Comparison of ENCODE assay signal across 28 cellular contexts in genomic region chr1:3929122-3929521, GRCh38.
"Had no signal": no experiment of that assay in that cellular context is flagged by ENCODE, and none has a peak within 500 bp of the region (broad histone marks: within the 10 kb centered on the region; RNA-seq: fewer than 3 reads in every experiment).

No MANE protein-coding gene starts in this region.

- H3K36me3 ChIP-seq: esophagus squamous epithelium, heart right ventricle, left lung, ovary, thoracic aorta, tibial nerve, upper lobe of right lung, uterus had no signal

- H3K4me3 ChIP-seq: coronary artery, esophagus squamous epithelium, heart right ventricle, left lung, ovary, smooth muscle cell, thoracic aorta, tibial nerve, upper lobe of right lung, uterus had no signal

- H3K27me3 ChIP-seq: ovary, uterus had no signal

- DNase-seq: dermis blood vessel endothelial cell; effector memory CD4-positive, alpha-beta T cell; esophagus squamous epithelium; foreskin melanocyte; glutamatergic neuron; heart right ventricle; hippocampal formation; left lung; mesenchymal stem cell; midbrain; naive thymus-derived CD4-positive, alpha-beta T cell; occipital lobe; ovary; stimulated activated CD4-positive, alpha-beta T cell treated with anti-CD3 and anti-CD28 coated beads, Interleukin-12 subunit alpha, Interleukin-12 subunit beta, amount 100 ng/mL, for 4 hours; stimulated activated CD4-positive, alpha-beta T cell treated with anti-CD3 and anti-CD28 coated beads, Interleukin-1b, Interleukin-23, amount 100 ng/mL, for 48 hours; stimulated activated CD4-positive, alpha-beta T cell treated with anti-CD3 and anti-CD28 coated beads, Interleukin-4, amount 100 ng/mL, for 1 hour; stimulated activated CD8-positive, alpha-beta memory T cell treated with anti-CD3 and anti-CD28 coated beads, Interleukin-4, amount 100 ng/mL, for 48 hours; stimulated activated naive CD4-positive, alpha-beta T cell treated with Interleukin-2 at 50 U/mL for 16 hours; upper lobe of right lung; uterus had no signal

- H3K4me1 ChIP-seq: esophagus squamous epithelium, heart right ventricle, left lung, tibial nerve, upper lobe of right lung, uterus had no signal

- H3K9me3 ChIP-seq: esophagus squamous epithelium, heart right ventricle, left lung, ovary, thoracic aorta, upper lobe of right lung, uterus had no signal

- FAIRE-seq: endothelial cell of umbilical vein, islet of Langerhans had no signal

- H3K4me2 ChIP-seq: smooth muscle cell had no signal

- ATAC-seq: heart right ventricle; left cardiac atrium; left lung; naive thymus-derived CD4-positive, alpha-beta T cell; sciatic nerve; upper lobe of right lung had no signal

- H3K27ac ChIP-seq: coronary artery, esophagus squamous epithelium, heart right ventricle, left lung, ovary, thoracic aorta, tibial nerve, upper lobe of right lung, uterus had no signal
